In genomic region chr17:74052993-74053744, GRCh38 we compare ENCODE assay signal across 22 cellular contexts.
DNase-seq lines count a peak whose midpoint lies in the region; ATAC-seq, FAIRE-seq and TF ChIP-seq lines count a peak whose summit lies in the region.
"Had no signal": no experiment of that assay in that cellular context is flagged by ENCODE, and none has a peak within 500 bp of the region (broad histone marks: within the 10 kb centered on the region; RNA-seq: fewer than 3 reads in every experiment).

No MANE protein-coding gene starts in this region.

- in situ Hi-C loops in Panc1 (cut with HindIII; ENCODE audit: low pct_unique_long_range_greater_than_20kb, low sequenced_read_pairs): no loop called here

- DNase-seq in A549 (ENCODE audit: low read depth in 1 of 2, low spot score in 1 of 2) (no peak), ELF-1 (ENCODE audit: low read depth, low spot score) (peak; percentile 24), Panc1 (ENCODE audit: low read depth, low spot score) (no peak), iPS-NIHi7 (ENCODE audit: extremely low spot score) (peak; percentile 47), suprapubic skin (ENCODE audit: low spot score in 2 of 2) (no peak), upper lobe of left lung (no peak), vagina (ENCODE audit: extremely low spot score in 2 of 2) (no peak)
- no peak for DNase-seq in activated CD4-positive, CD25-positive, alpha-beta regulatory T cell (lab: John Stamatoyannopoulos, UW)
- DNase-seq: C1 segment of cervical spinal cord; CD8-positive, alpha-beta memory T cell; GDM1; Kasumi-1; MG63; NCI-H1048; NCI-H1436; NCI-H2029 treated with DMSO at 0.1 percent for 48 hours; NCI-H2171 treated with DMSO at 0.1 percent for 48 hours; NCI-H446; NCI-H69; NK-92 treated with Interleukin-12 subunit alpha and Interleukin-12 subunit beta, amount 100 ng/mL, for 24 hours; Right ventricle myocardium superior had no signal

- TF ChIP-seq POLR2A in A549 (IDR thresholded peaks at IDR 0.05; ENCODE audit: low read length): no peak
- TF ChIP-seq POLR2A in suprapubic skin (IDR thresholded peaks at IDR 0.05): no peak
- TF ChIP-seq POLR2A in upper lobe of left lung (IDR thresholded peaks at IDR 0.05): no peak
- TF ChIP-seq POLR2A in vagina (IDR thresholded peaks at IDR 0.05): no peak

- FAIRE-seq in A549 (lab: Jason Lieb, UNC): no peak

- CTCF ChIA-PET in A549 (lab: Yijun Ruan, JAX) (interaction anchor here (0.6 to 2.9 kb wide), 3 partner anchors 8 to 1496 kb away, joined by 3 to 9 read pairs (median 3); no protein-coding TSS in a partner anchor), Panc1 (lab: Charles Lee) (no interaction called here)

- POLR2A ChIA-PET in A549 (lab: Yijun Ruan, JAX) (no interaction called here), Panc1 (lab: Charles Lee) (no interaction called here)

- H3K27me3 ChIP-seq in Panc1 (ENCODE audit: control insufficient read depth, insufficient read depth, low read length) (peaks cover 30% of the 10 kb centered on the region), suprapubic skin (peaks cover 95% of the 10 kb centered on the region), upper lobe of left lung (no peaks in the 10 kb centered on the region), vagina (no peaks in the 10 kb centered on the region)

- ATAC-seq in A549: peak; percentile 48 to 66; a peak in 3 of 6 replicates
- ATAC-seq in Panc1: peak; percentile 29; the same call in 1 of the 2 replicates
- no peak for ATAC-seq in upper lobe of left lung (ENCODE audit: low FRiP score in 2 of 2)

- H3K4me3 ChIP-seq in A549 (no peak overlapping the region), Panc1 (ENCODE audit: low read depth in 2 of 2, low read length in 2 of 2) (no peak overlapping the region), suprapubic skin (no peak overlapping the region), upper lobe of left lung (no peak overlapping the region), vagina (no peak overlapping the region)
- H3K4me3 ChIP-seq: MG63, SK-N-MC had no signal

- 38% methylated on average over 21 of the region's 21 CpGs for WGBS in A549 (ENCODE audit: missing lambda C conversion rate)
- 63% methylated on average over 18 of the region's 21 CpGs for WGBS in suprapubic skin
- 57 to 58% methylated on average over 6 to 21 of the region's 21 CpGs for WGBS in upper lobe of left lung, 2 donors

- H3K36me3 ChIP-seq in Panc1 (ENCODE audit: control insufficient read depth, insufficient read depth, low read length) (no peaks in the 10 kb centered on the region), suprapubic skin (no peaks in the 10 kb centered on the region), upper lobe of left lung (no peaks in the 10 kb centered on the region), vagina (no peaks in the 10 kb centered on the region)
- H3K36me3 ChIP-seq: MG63 had no signal

- TF ChIP-seq CTCF in A549 (IDR thresholded peaks at IDR 0.05) (no peak), Panc1 (IDR thresholded peaks at IDR 0.05) (no peak), suprapubic skin (IDR thresholded peaks at IDR 0.05) (no peak), upper lobe of left lung (IDR thresholded peaks at IDR 0.05) (no peak), vagina (IDR thresholded peaks at IDR 0.05) (no peak)

- no peak overlapping the region for H3K27ac ChIP-seq in A549
- H3K27ac ChIP-seq in Panc1 (ENCODE audit: low read length): no peak overlapping the region
- H3K27ac ChIP-seq in suprapubic skin: no peak overlapping the region
- no peak overlapping the region for H3K27ac ChIP-seq in upper lobe of left lung
- H3K27ac ChIP-seq in vagina: no peak overlapping the region
- H3K27ac ChIP-seq: SK-N-MC had no signal

- BruUV-seq in Panc1 (replicated peaks; lab: Mats Ljungman, UMichigan): no TSS peak

- intact Hi-C loops in Panc1 (cut with micrococcal nuclease; ENCODE audit: unreplicated experiment) (no loop called here), vagina (cut with DNase I) (no loop called here)

- no peak for TF ChIP-seq EP300 in A549 (IDR thresholded peaks at IDR 0.05)
- TF ChIP-seq EP300 in suprapubic skin (IDR thresholded peaks at IDR 0.05): no peak
- TF ChIP-seq EP300 in upper lobe of left lung (IDR thresholded peaks at IDR 0.05): no peak

- H3K4me1 ChIP-seq in A549 (no peaks in the 10 kb centered on the region), Panc1 (ENCODE audit: control insufficient read depth, insufficient read depth, low read length) (no peaks in the 10 kb centered on the region), suprapubic skin (no peaks in the 10 kb centered on the region), upper lobe of left lung (no peaks in the 10 kb centered on the region), vagina (no peaks in the 10 kb centered on the region)

- TF ChIP-seq RAD21 in A549 (conservative IDR thresholded peaks at IDR 0.05 in 1 of 2, IDR thresholded peaks at IDR 0.05 in 1 of 2): peak in 1 of 2 experiments; percentile 28; a peak in 1 of 5 replicates

- no peak overlapping the region for H3K4me2 ChIP-seq in A549

- 0 out of 3 replicates have a peak, but pooled peaks cover 5% of the 10 kb centered on the region for H3K9me3 ChIP-seq in A549
- no peaks in the 10 kb centered on the region for H3K9me3 ChIP-seq in Panc1 (ENCODE audit: control insufficient read depth, insufficient read depth, low read depth, low read length)
- H3K9me3 ChIP-seq in suprapubic skin: no peaks in the 10 kb centered on the region
- H3K9me3 ChIP-seq in upper lobe of left lung: no peaks in the 10 kb centered on the region
- H3K9me3 ChIP-seq in vagina: no peaks in the 10 kb centered on the region

TF ChIP-seq in A549, 52 proteins besides CTCF, POLR2A, EP300 and RAD21:
- no peak for TF ChIP-seq USF2 (IDR thresholded peaks at IDR 0.05)
- TF ChIP-seq ZNF302 (CRISPR knock-in tag; IDR thresholded peaks at IDR 0.05): no peak

Comparison
In these comparisons a context has a peak if more than half of its experiments do, and no peak if none do; other contexts are left out.
1. ATAC-seq: peak in A549 (2 of 2) and Panc1 (single experiment); none in upper lobe of left lung (0 of 2).
2. DNase-seq: peak in ELF-1 (single experiment) and iPS-NIHi7 (single experiment); none in A549 (0 of 2), Panc1 (single experiment), activated CD4-positive, CD25-positive, alpha-beta regulatory T cell (0 of 4), suprapubic skin (0 of 2), upper lobe of left lung (0 of 2) and vagina (0 of 2).